Comparison of ENCODE assay signal across 35 cellular contexts in the genomic region with DNA sequence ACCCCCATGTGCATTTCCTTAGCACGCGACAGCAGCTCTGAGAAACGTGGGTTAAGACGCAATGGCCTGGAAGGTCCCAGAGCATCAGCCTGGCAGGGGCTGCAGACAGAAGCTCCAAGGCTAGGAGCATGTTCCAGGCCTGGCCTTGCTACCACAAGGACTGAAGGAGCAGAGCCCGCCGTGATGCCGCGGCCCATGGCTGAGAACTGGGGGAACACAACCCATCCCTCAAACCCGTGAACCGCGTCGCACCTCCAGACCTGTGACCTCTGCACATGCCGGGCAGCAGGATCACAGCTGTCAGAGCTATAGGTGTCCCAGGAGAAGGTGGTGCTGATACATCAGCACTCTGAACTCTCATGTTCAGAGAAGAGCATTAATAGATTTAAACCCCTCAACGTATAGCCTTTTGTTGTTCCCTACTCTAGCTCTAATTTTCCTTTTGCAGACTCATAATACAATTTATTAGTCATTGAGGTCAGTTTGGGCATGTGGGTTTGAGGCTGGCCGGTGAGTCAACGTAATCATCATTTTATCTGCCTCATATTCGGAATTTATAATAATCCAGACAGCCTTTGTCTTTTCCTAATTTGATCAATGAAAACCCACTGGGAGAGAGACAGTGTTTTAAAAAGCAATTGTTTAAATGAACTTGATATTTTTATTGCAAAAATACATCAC.
"Had no signal": no experiment of that assay in that cellular context is flagged by ENCODE, and none has a peak within 500 bp of the region (broad histone marks: within the 10 kb centered on the region; RNA-seq: fewer than 3 reads in every experiment).

No MANE protein-coding gene starts in this region.

- H3K4me1 ChIP-seq: ascending aorta, breast epithelium, colonic mucosa had no signal

- H3K27me3 ChIP-seq: ascending aorta, cardiac muscle cell, colonic mucosa had no signal

- H3K4me1 Mint-ChIP-seq: activated B cell treated with CpG ODN at 0.5 μM for 24 hours; activated CD8-positive, alpha-beta memory T cell treated with anti-CD3 and anti-CD28 coated beads, Interleukin-2, amount 10 ng/mL, durations not matched to agents 7 days and 5 days; activated naive CD4-positive, alpha-beta T cell treated with anti-CD3 and anti-CD28 coated beads, Interleukin-2, amount 10 ng/mL, durations not matched to agents 7 days and 5 days; activated naive CD8-positive, alpha-beta T cell treated with anti-CD3 and anti-CD28 coated beads, Interleukin-2, amount 10 ng/mL, durations not matched to agents 7 days and 5 days; endodermal cell; T-helper 17 cell had no signal

- H3K4me3 Mint-ChIP-seq: activated B cell treated with CpG ODN at 0.5 μM for 24 hours; activated CD8-positive, alpha-beta memory T cell treated with anti-CD3 and anti-CD28 coated beads, Interleukin-2, amount 10 ng/mL, durations not matched to agents 7 days and 5 days; activated CD8-positive, alpha-beta T cell treated with anti-CD3 and anti-CD28 coated beads, Interleukin-2, amount 10 ng/mL, durations not matched to agents 7 days and 5 days; activated naive CD4-positive, alpha-beta T cell treated with anti-CD3 and anti-CD28 coated beads, Interleukin-2, amount 10 ng/mL, durations not matched to agents 7 days and 5 days; activated naive CD8-positive, alpha-beta T cell treated with anti-CD3 and anti-CD28 coated beads, Interleukin-2, amount 10 ng/mL, durations not matched to agents 7 days and 5 days; activated T-helper 1 cell treated with anti-CD3 and anti-CD28 coated beads, Interleukin-12 subunit alpha, Interleukin-12 subunit beta, Interleukin-2, Interleukin-4 antibody, amounts not matched to agents 30 ng/mL and 10 ng/mL and 1 ng/mL, durations not matched to agents 14 hours and 24 hours and 36 hours; brain; dendritic cell treated with granulocyte-macrophage colony-stimulating factor and Interleukin-4, amounts not matched to agents 40 ng/mL and 50 ng/mL, for 4 days; endodermal cell; T-helper 17 cell; T-helper 2 cell treated with Interferon-gamma antibody and Interleukin-4, amounts not matched to agents 5 μg/mL and 100 μg/mL, for 36 hours had no signal

- H3K27ac ChIP-seq: ascending aorta, breast epithelium, cardiac muscle cell, colonic mucosa, dorsolateral prefrontal cortex, WERI-Rb-1 had no signal

- H3K9me3 ChIP-seq: ascending aorta, breast epithelium, colonic mucosa had no signal

- ATAC-seq: activated CD4-positive, CD25-positive, alpha-beta regulatory T cell treated with anti-CD3 and anti-CD28 coated beads, Interleukin-2, amount 50 U/mL, for 24 hours; activated CD8-positive, alpha-beta memory T cell treated with anti-CD3 and anti-CD28 coated beads, Interleukin-2, amount 10 ng/mL, durations not matched to agents 7 days and 5 days; activated CD8-positive, alpha-beta T cell treated with anti-CD3 and anti-CD28 coated beads, Interleukin-2, amount 10 ng/mL, durations not matched to agents 7 days and 5 days; activated naive CD4-positive, alpha-beta T cell treated with anti-CD3 and anti-CD28 coated beads, Interleukin-2, amount 50 U/mL, for 72 hours; esophagus mucosa; T-helper 17 cell had no signal

- H3K9me3 Mint-ChIP-seq: activated B cell treated with CpG ODN at 0.5 μM for 24 hours; activated naive CD4-positive, alpha-beta T cell treated with anti-CD3 and anti-CD28 coated beads, Interleukin-2, amount 10 ng/mL, durations not matched to agents 7 days and 5 days; activated naive CD4-positive, alpha-beta T cell treated with anti-CD3 and anti-CD28 coated beads, Interleukin-2, amount 50 U/mL, for 72 hours; activated naive CD8-positive, alpha-beta T cell treated with anti-CD3 and anti-CD28 coated beads, Interleukin-2, amount 10 ng/mL, durations not matched to agents 7 days and 5 days; activated T-helper 1 cell treated with anti-CD3 and anti-CD28 coated beads, Interleukin-12 subunit alpha, Interleukin-12 subunit beta, Interleukin-2, Interleukin-4 antibody, amounts not matched to agents 30 ng/mL and 10 ng/mL and 1 ng/mL, durations not matched to agents 14 hours and 24 hours and 36 hours; activated T-helper 2 cell treated with anti-CD3 and anti-CD28 coated beads, Interferon-gamma antibody, Interleukin-2, Interleukin-4, amounts not matched to agents 10 μg/mL and 5 μg/mL and 100 μg/mL, durations not matched to agents 14 hours and 24 hours and 36 hours; dendritic cell treated with granulocyte-macrophage colony-stimulating factor and Interleukin-4, amounts not matched to agents 40 ng/mL and 50 ng/mL, for 4 days; endodermal cell; T-helper 2 cell treated with Interferon-gamma antibody and Interleukin-4, amounts not matched to agents 5 μg/mL and 100 μg/mL, for 36 hours had no signal

- FAIRE-seq: frontal cortex had no signal

- H3K4me3 ChIP-seq: ascending aorta, breast epithelium, cardiac muscle cell, colonic mucosa, dorsolateral prefrontal cortex had no signal

- H3K27ac Mint-ChIP-seq: activated B cell treated with CpG ODN at 0.5 μM for 24 hours; activated CD8-positive, alpha-beta memory T cell treated with anti-CD3 and anti-CD28 coated beads, Interleukin-2, amount 10 ng/mL, durations not matched to agents 7 days and 5 days; activated CD8-positive, alpha-beta T cell treated with anti-CD3 and anti-CD28 coated beads, Interleukin-2, amount 10 ng/mL, durations not matched to agents 7 days and 5 days; activated naive CD4-positive, alpha-beta T cell treated with anti-CD3 and anti-CD28 coated beads, Interleukin-2, amount 10 ng/mL, durations not matched to agents 7 days and 5 days; activated naive CD4-positive, alpha-beta T cell treated with anti-CD3 and anti-CD28 coated beads, Interleukin-2, amount 50 U/mL, for 72 hours; activated naive CD8-positive, alpha-beta T cell treated with anti-CD3 and anti-CD28 coated beads, Interleukin-2, amount 10 ng/mL, durations not matched to agents 7 days and 5 days; activated T-helper 1 cell treated with anti-CD3 and anti-CD28 coated beads, Interleukin-12 subunit alpha, Interleukin-12 subunit beta, Interleukin-2, Interleukin-4 antibody, amounts not matched to agents 30 ng/mL and 10 ng/mL and 1 ng/mL, durations not matched to agents 14 hours and 24 hours and 36 hours; activated T-helper 2 cell treated with anti-CD3 and anti-CD28 coated beads, Interferon-gamma antibody, Interleukin-2, Interleukin-4, amounts not matched to agents 10 μg/mL and 5 μg/mL and 100 μg/mL, durations not matched to agents 14 hours and 24 hours and 36 hours; brain; dendritic cell treated with granulocyte-macrophage colony-stimulating factor and Interleukin-4, amounts not matched to agents 40 ng/mL and 50 ng/mL, for 4 days; endodermal cell; T-helper 17 cell; T-helper 2 cell treated with Interferon-gamma antibody and Interleukin-4, amounts not matched to agents 5 μg/mL and 100 μg/mL, for 36 hours had no signal

- DNase-seq: activated B cell treated with CpG ODN at 0.5 μM for 24 hours; activated CD4-positive, alpha-beta T cell treated with anti-CD3 and anti-CD28 coated beads for 48 hours; activated CD4-positive, alpha-beta T cell treated with anti-CD3 and anti-CD28 coated beads, Interleukin-2, amount 50 U/mL, for 1 hour; activated CD4-positive, alpha-beta T cell treated with anti-CD3 and anti-CD28 coated beads, Interleukin-2, amount 50 U/mL, for 48 hours; activated CD8-positive, alpha-beta memory T cell treated with anti-CD3 and anti-CD28 coated beads, Interleukin-2, amount 10 ng/mL, durations not matched to agents 7 days and 5 days; activated CD8-positive, alpha-beta memory T cell treated with anti-CD3 and anti-CD28 coated beads, Interleukin-2, amount 50 U/mL, for 4 hours; activated CD8-positive, alpha-beta T cell treated with anti-CD3 and anti-CD28 coated beads, Interleukin-2, amount 10 ng/mL, durations not matched to agents 7 days and 5 days; activated effector memory CD4-positive, alpha-beta T cell treated with anti-CD3 and anti-CD28 coated beads, Interleukin-2, amount 50 U/mL, for 16 hours; activated naive CD4-positive, alpha-beta T cell treated with anti-CD3 and anti-CD28 coated beads, Interleukin-2, amount 10 ng/mL, durations not matched to agents 7 days and 5 days; activated naive CD8-positive, alpha-beta T cell treated with anti-CD3 and anti-CD28 coated beads, Interleukin-2, amount 10 ng/mL, durations not matched to agents 7 days and 5 days; activated T-cell treated with anti-CD3 and anti-CD28 coated beads, Interleukin-2, amount 50 U/mL, for 1 hour; activated T-cell treated with anti-CD3 and anti-CD28 coated beads, Interleukin-2, amount 50 U/mL, for 48 hours; central memory CD4-positive, alpha-beta T cell; cerebellar nuclear complex; colonic mucosa; dorsolateral prefrontal cortex; effector memory CD4-positive, alpha-beta T cell; endodermal cell; foreskin fibroblast; T-helper 1 cell; T-helper 17 cell; T1000 had no signal

- H3K27me3 Mint-ChIP-seq: activated B cell treated with CpG ODN at 0.5 μM for 24 hours; activated CD8-positive, alpha-beta memory T cell treated with anti-CD3 and anti-CD28 coated beads, Interleukin-2, amount 10 ng/mL, durations not matched to agents 7 days and 5 days; activated naive CD4-positive, alpha-beta T cell treated with anti-CD3 and anti-CD28 coated beads, Interleukin-2, amount 10 ng/mL, durations not matched to agents 7 days and 5 days; dendritic cell treated with granulocyte-macrophage colony-stimulating factor and Interleukin-4, amounts not matched to agents 40 ng/mL and 50 ng/mL, for 4 days had no signal

- H3K36me3 Mint-ChIP-seq: activated CD8-positive, alpha-beta memory T cell treated with anti-CD3 and anti-CD28 coated beads, Interleukin-2, amount 10 ng/mL, durations not matched to agents 7 days and 5 days; activated naive CD4-positive, alpha-beta T cell treated with anti-CD3 and anti-CD28 coated beads, Interleukin-2, amount 10 ng/mL, durations not matched to agents 7 days and 5 days; activated naive CD4-positive, alpha-beta T cell treated with anti-CD3 and anti-CD28 coated beads, Interleukin-2, amount 50 U/mL, for 72 hours; activated naive CD8-positive, alpha-beta T cell treated with anti-CD3 and anti-CD28 coated beads, Interleukin-2, amount 10 ng/mL, durations not matched to agents 7 days and 5 days; brain had no signal

- H3K36me3 ChIP-seq: ascending aorta, breast epithelium, cardiac muscle cell, colonic mucosa, WERI-Rb-1 had no signal
